ENCODE assay signal across 1 cellular context in genomic region chr2:171999125-171999524, GRCh38.
TF ChIP-seq lines count a peak whose summit lies in the region.

No MANE protein-coding gene starts in this region.

TF ChIP-seq in HCT116, 20 proteins besides CTCF, POLR2A, EP300 and RAD21:
- no peak for TF ChIP-seq POLR2AphosphoS5 (IDR thresholded peaks at IDR 0.05; ENCODE audit: low read depth, low read length)
- TF ChIP-seq EZH2phosphoT487 (IDR thresholded peaks at IDR 0.05; ENCODE audit: borderline replicate concordance): no peak
- no peak for TF ChIP-seq JUND (IDR thresholded peaks at IDR 0.05)
- no peak for TF ChIP-seq REST (IDR thresholded peaks at IDR 0.05; ENCODE audit: low read depth)
- TF ChIP-seq, protein P1, sequence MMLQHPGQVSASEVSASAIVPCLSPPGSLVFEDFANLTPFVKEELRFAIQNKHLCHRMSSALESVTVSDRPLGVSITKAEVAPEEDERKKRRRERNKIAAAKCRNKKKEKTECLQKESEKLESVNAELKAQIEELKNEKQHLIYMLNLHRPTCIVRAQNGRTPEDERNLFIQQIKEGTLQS (IDR thresholded peaks at IDR 0.05): no peak
- no peak for TF ChIP-seq ELF1 (IDR thresholded peaks at IDR 0.05; ENCODE audit: borderline replicate concordance, low read depth)
- no peak for TF ChIP-seq CEBPB (IDR thresholded peaks at IDR 0.05; ENCODE audit: low read depth)
- no peak for TF ChIP-seq MAX (IDR thresholded peaks at IDR 0.05)
- no peak for TF ChIP-seq SRF (IDR thresholded peaks at IDR 0.05; ENCODE audit: low read depth)
- no peak for TF ChIP-seq SP1 (IDR thresholded peaks at IDR 0.05; ENCODE audit: low read depth)
- TF ChIP-seq ZBTB33 (IDR thresholded peaks at IDR 0.05; ENCODE audit: extremely low read depth, insufficient replicate concordance, low read length): no peak
- TF ChIP-seq ZFX (IDR thresholded peaks at IDR 0.05): no peak
- no peak for TF ChIP-seq EGR1 (IDR thresholded peaks at IDR 0.05; ENCODE audit: low read depth)
- no peak for TF ChIP-seq EZH2 (IDR thresholded peaks at IDR 0.05)
- no peak for TF ChIP-seq CBX3 (IDR thresholded peaks at IDR 0.05; ENCODE audit: low read depth)
- TF ChIP-seq YY1 (IDR thresholded peaks at IDR 0.05; ENCODE audit: extremely low read depth, insufficient replicate concordance, low read depth, low read length): no peak
- no peak for TF ChIP-seq ZNF274 (IDR thresholded peaks at IDR 0.05; ENCODE audit: low read depth, low read length)
- no peak for TF ChIP-seq FOSL1 (IDR thresholded peaks at IDR 0.05; ENCODE audit: low read depth)
